Comparison of ENCODE assay signal across 8 cellular contexts in genomic region chrX:71254092-71254941, GRCh38. TPM values are rescaled to one million over a fixed set of nuclear protein-coding genes. Genes with fewer than 3 reads are reported as not detected.
DNase-seq lines count a peak whose midpoint lies in the region; ATAC-seq, FAIRE-seq and TF ChIP-seq lines count a peak whose summit lies in the region.

Gene ZMYM3 (minus strand): TSS chrX:71254140. CDS start chrX:71253255, 885 bp downstream.

- peak; percentile 63 for FAIRE-seq in HepG2 (lab: Jason Lieb, UNC)

- no peak within 1 kb of the TSS for H2AFZ ChIP-seq in HepG2 (ENCODE audit: low read length)

- in situ Hi-C loops in HepG2 (cut with HindIII; ENCODE audit: extremely low pct_ligation_motif_present, low pct_unique_long_range_greater_than_20kb): no loop called here

- peak within 1 kb of the TSS; percentile 76 to 88 (median 83) for H3K4me3 ChIP-seq in HepG2 (replicated peaks in 1 of 3; ENCODE audit: insufficient read depth in 1 of 3, low read depth in 2 of 3, low read length in 3 of 3)

- peak; percentile 82 for DNase-seq in CD1c-positive myeloid dendritic cell (ENCODE audit: extremely low spot score)
- peak; percentile 71 for DNase-seq in NCI-H774 (lab: John Stamatoyannopoulos, UW)
- DNase-seq in activated CD4-positive, alpha-beta T cell treated with anti-CD3 and anti-CD28 coated beads, Interleukin-2, amount 50 U/mL, for 4 hours: peak; percentile 60 to 64
- DNase-seq in HepG2 (ENCODE audit: low spot score): peak; percentile 67
- peak; percentile 56 for DNase-seq in stimulated activated CD4-positive, alpha-beta T cell treated with anti-CD3 and anti-CD28 coated beads, Interleukin-2, amount 100 ng/mL, for 4 hours (ENCODE audit: low read depth)

- peak within 1 kb of the TSS; percentile 78 for H3K27ac ChIP-seq in HepG2 (ENCODE audit: extremely low read length, insufficient read depth, low read length)

- peak within 1 kb of the TSS; percentile 87 for H3K4me3 Mint-ChIP-seq in dendritic cell treated with granulocyte-macrophage colony-stimulating factor and Interleukin-4, amounts not matched to agents 40 ng/mL and 50 ng/mL, for 4 days

- H3K9ac ChIP-seq in HepG2 (ENCODE audit: insufficient read depth, low read depth, low read length): peak within 1 kb of the TSS; percentile 80

- intact Hi-C loops in dendritic cell treated with granulocyte-macrophage colony-stimulating factor and Interleukin-4, amounts not matched to agents 40 ng/mL and 50 ng/mL, for 4 days (cut with micrococcal nuclease): loop anchor here (1.0 to 10.0 kb wide), 2 partner anchors 29 to 70 kb away; partner anchors contain the start of gene NONO
- intact Hi-C loops in HepG2 (cut with micrococcal nuclease; ENCODE audit: unreplicated experiment): loop anchor here (5.0 kb wide), 1 partner anchor 72 kb away; no protein-coding TSS in a partner anchor

- no peaks in the 10 kb centered on the region for H4K20me1 ChIP-seq in HepG2 (ENCODE audit: insufficient read depth, low read length)

- TF ChIP-seq EP300 in HepG2 (IDR thresholded peaks at IDR 0.05; ENCODE audit: low read depth in 2 of 2, low read length in 2 of 2): no peak
- TF ChIP-seq EP300 in HepG2 (CRISPR knock-in tag; IDR thresholded peaks at IDR 0.05; ENCODE audit: borderline replicate concordance): no peak

- TF ChIP-seq RAD21 in HepG2 (CRISPR knock-in tag; IDR thresholded peaks at IDR 0.05): no peak; the same call in 1 of the 2 replicates

- H3K36me3 ChIP-seq in HepG2 (replicated peaks in 1 of 2; ENCODE audit: control insufficient read depth in 1 of 2, insufficient read depth in 2 of 2, low read length in 2 of 2): peaks cover 4 to 7% of the 10 kb centered on the region in 2 experiments; a peak in 2 of 5 replicates

- CTCF ChIA-PET in HepG2 (lab: Yijun Ruan, JAX; ENCODE audit: low intra/inter-chr PET ratio, low total read pairs): no interaction called here

- H3K79me2 ChIP-seq in HepG2 (ENCODE audit: insufficient read depth, low read length): peaks cover 18% of the 10 kb centered on the region

- BruUV-seq in HepG2 (replicated peaks; lab: Mats Ljungman, UMichigan): no TSS peak

- POLR2A ChIA-PET in HepG2 (lab: Yijun Ruan, JAX): interaction anchor here (0.6 to 2.4 kb wide), 12 partner anchors 9 to 136 kb away, joined by 3 to 18 read pairs (median 4); partner anchors contain the start of genes MED12, NONO and TAF1

- H3K4me1 Mint-ChIP-seq in dendritic cell treated with granulocyte-macrophage colony-stimulating factor and Interleukin-4, amounts not matched to agents 40 ng/mL and 50 ng/mL, for 4 days (ENCODE audit: low read depth): peaks cover 44% of the 10 kb centered on the region

- no peaks in the 10 kb centered on the region for H3K27me3 Mint-ChIP-seq in dendritic cell treated with granulocyte-macrophage colony-stimulating factor and Interleukin-4, amounts not matched to agents 40 ng/mL and 50 ng/mL, for 4 days

- no peaks in the 10 kb centered on the region for H3K9me3 ChIP-seq in HepG2 (ENCODE audit: low read length)

- ATAC-seq in GM19438 (IDR thresholded peaks at IDR 0.05; ENCODE audit: low read depth, unreplicated experiment) (peak; percentile 73), HG03565 (IDR thresholded peaks at IDR 0.05; ENCODE audit: unreplicated experiment) (peak; percentile 68), HepG2 (peak; percentile 94)

- no peaks in the 10 kb centered on the region; a peak in 1 of 5 replicates for H3K27me3 ChIP-seq in HepG2 (ENCODE audit: control insufficient read depth in 1 of 2, insufficient read depth in 2 of 2, low read length in 2 of 2)

- TF ChIP-seq POLR2A in HepG2 (IDR thresholded peaks at IDR 0.05; ENCODE audit: insufficient read depth in 1 of 2, low read depth in 2 of 2, low read length in 2 of 2): peak in 1 of 2 experiments; percentile 48; a peak in 1 of 4 replicates

- peaks cover 35% of the 10 kb centered on the region for H3K4me1 ChIP-seq in HepG2 (ENCODE audit: insufficient read depth, low read length)

- peak within 1 kb of the TSS; percentile 85 for H3K4me2 ChIP-seq in HepG2 (ENCODE audit: low read depth, low read length)

- H3K27ac Mint-ChIP-seq in dendritic cell treated with granulocyte-macrophage colony-stimulating factor and Interleukin-4, amounts not matched to agents 40 ng/mL and 50 ng/mL, for 4 days: peak within 1 kb of the TSS; percentile 97

- H3K36me3 Mint-ChIP-seq in dendritic cell treated with granulocyte-macrophage colony-stimulating factor and Interleukin-4, amounts not matched to agents 40 ng/mL and 50 ng/mL, for 4 days (ENCODE audit: low read depth): peaks cover 29% of the 10 kb centered on the region

- TF ChIP-seq CTCF in HepG2 (CRISPR knock-in tag; IDR thresholded peaks at IDR 0.05): no peak

- no peaks in the 10 kb centered on the region for H3K9me3 Mint-ChIP-seq in dendritic cell treated with granulocyte-macrophage colony-stimulating factor and Interleukin-4, amounts not matched to agents 40 ng/mL and 50 ng/mL, for 4 days

- 2% methylated on average over 16 of the region's 54 CpGs for WGBS in HepG2 (ENCODE audit: low lambda C conversion rate)

TF ChIP-seq in HepG2, 621 proteins besides CTCF, POLR2A, EP300 and RAD21 (continues in another document):
- no peak for TF ChIP-seq NCOA1 (CRISPR knock-in tag; IDR thresholded peaks at IDR 0.05)
- no peak for TF ChIP-seq SIX1 (CRISPR knock-in tag; IDR thresholded peaks at IDR 0.05; ENCODE audit: borderline replicate concordance)
- no peak for TF ChIP-seq ZNF710 (CRISPR knock-in tag; IDR thresholded peaks at IDR 0.05; ENCODE audit: borderline replicate concordance)
- no peak for TF ChIP-seq ZKSCAN5 (CRISPR knock-in tag; IDR thresholded peaks at IDR 0.05)
- no peak for TF ChIP-seq ZNF530 (CRISPR knock-in tag; IDR thresholded peaks at IDR 0.05; ENCODE audit: low read depth)
- no peak for TF ChIP-seq ZMAT3 (CRISPR knock-in tag; conservative IDR thresholded peaks at IDR 0.05)
- TF ChIP-seq HES4 (CRISPR knock-in tag; IDR thresholded peaks at IDR 0.05; ENCODE audit: borderline replicate concordance): no peak
- no peak for TF ChIP-seq SOX6 (IDR thresholded peaks at IDR 0.05)
- TF ChIP-seq SOX6 (CRISPR knock-in tag; IDR thresholded peaks at IDR 0.05): no peak
- no peak for TF ChIP-seq RXRB (CRISPR knock-in tag; IDR thresholded peaks at IDR 0.05; ENCODE audit: borderline replicate concordance)
- TF ChIP-seq HMGXB4 (CRISPR knock-in tag; IDR thresholded peaks at IDR 0.05; ENCODE audit: borderline replicate concordance in 1 of 2, low read depth in 1 of 2): peak in 1 of 2 experiments; percentile 21; a peak in 2 of 4 replicates
- no peak for TF ChIP-seq SIX4 (CRISPR knock-in tag; IDR thresholded peaks at IDR 0.05)
- TF ChIP-seq ZNF616 (CRISPR knock-in tag; IDR thresholded peaks at IDR 0.05; ENCODE audit: low read depth): no peak
- no peak for TF ChIP-seq ZNF253 (CRISPR knock-in tag; IDR thresholded peaks at IDR 0.05; ENCODE audit: borderline replicate concordance)

RNA-seq across cellular contexts. Expression of gene ZMYM3, which starts in this region (rescaled TPM):
- total RNA-seq in HepG2 (2016; rRNA removed; fragmentation: Illumina TruSeq; extraction: Trizol): 26.4 and 34.7 TPM in 2 replicates
- total RNA-seq in HepG2 (2016; cell fraction: cytosol; rRNA removed; fragmentation: Illumina TruSeq; extraction: Trizol; ENCODE audit: low read depth): 4.0 and 4.2 TPM in 2 replicates
- total RNA-seq in HepG2 (2016; cell fraction: insoluble cytoplasmic fraction; rRNA removed; fragmentation: Illumina TruSeq; extraction: Trizol): 26.2 and 32.3 TPM in 2 replicates
- 8.5 and 9.0 TPM in 2 replicates for total RNA-seq in HepG2 (2016; cell fraction: membrane; rRNA removed; fragmentation: Illumina TruSeq; extraction: Trizol)
- total RNA-seq in HepG2 (2016; cell fraction: nucleus; rRNA removed; fragmentation: Illumina TruSeq; extraction: Trizol): 27.9 and 28.4 TPM in 2 replicates
- 35.4 and 41.5 TPM in 2 replicates for polyA plus RNA-seq in HepG2 (2011; rRNA removed)
- 22.2 and 22.7 TPM in 2 replicates for polyA plus RNA-seq in HepG2 (2011; cell fraction: cytosol; rRNA removed)
- 139 and 141 TPM in 2 replicates for polyA plus RNA-seq in HepG2 (2011; cell fraction: nucleus; rRNA removed)
- polyA plus RNA-seq in HepG2 (2012): 34.7 and 36.0 TPM in 2 replicates
- polyA plus RNA-seq in HepG2 (2016; cell fraction: cytosol; fragmentation: Illumina TruSeq; extraction: Trizol; ENCODE audit: low read depth): 1.3 and 1.5 TPM in 2 replicates
- polyA plus RNA-seq in HepG2 (2016; cell fraction: insoluble cytoplasmic fraction; fragmentation: Illumina TruSeq; extraction: Trizol; ENCODE audit: low read depth): 23.8 and 29.3 TPM in 2 replicates
- 3.9 and 4.4 TPM in 2 replicates for polyA plus RNA-seq in HepG2 (2016; cell fraction: membrane; fragmentation: Illumina TruSeq; extraction: Trizol; ENCODE audit: low read depth)
- 56.0 and 62.2 TPM in 2 replicates for polyA plus RNA-seq in HepG2 (2016; cell fraction: nucleus; fragmentation: Illumina TruSeq; extraction: Trizol; ENCODE audit: insufficient read depth, low read depth)
- 41.9 and 70.9 TPM in 2 replicates for polyA minus RNA-seq in HepG2 (2011; rRNA and poly(A)+ RNA removed; ENCODE audit: low replicate concordance)
- 35.6 and 37.1 TPM in 2 replicates for polyA minus RNA-seq in HepG2 (2011; cell fraction: cytosol; rRNA and poly(A)+ RNA removed)
- 37.1 and 49.9 TPM in 2 replicates for polyA minus RNA-seq in HepG2 (2011; cell fraction: nucleus; rRNA and poly(A)+ RNA removed)

Comparison
In these comparisons a context has a peak if more than half of its experiments do, and no peak if none do; other contexts are left out.
1. Peak in every context shown above with its lines: DNase-seq, ATAC-seq, H3K4me3 ChIP-seq and H3K27ac ChIP-seq.